In the genomic region with DNA sequence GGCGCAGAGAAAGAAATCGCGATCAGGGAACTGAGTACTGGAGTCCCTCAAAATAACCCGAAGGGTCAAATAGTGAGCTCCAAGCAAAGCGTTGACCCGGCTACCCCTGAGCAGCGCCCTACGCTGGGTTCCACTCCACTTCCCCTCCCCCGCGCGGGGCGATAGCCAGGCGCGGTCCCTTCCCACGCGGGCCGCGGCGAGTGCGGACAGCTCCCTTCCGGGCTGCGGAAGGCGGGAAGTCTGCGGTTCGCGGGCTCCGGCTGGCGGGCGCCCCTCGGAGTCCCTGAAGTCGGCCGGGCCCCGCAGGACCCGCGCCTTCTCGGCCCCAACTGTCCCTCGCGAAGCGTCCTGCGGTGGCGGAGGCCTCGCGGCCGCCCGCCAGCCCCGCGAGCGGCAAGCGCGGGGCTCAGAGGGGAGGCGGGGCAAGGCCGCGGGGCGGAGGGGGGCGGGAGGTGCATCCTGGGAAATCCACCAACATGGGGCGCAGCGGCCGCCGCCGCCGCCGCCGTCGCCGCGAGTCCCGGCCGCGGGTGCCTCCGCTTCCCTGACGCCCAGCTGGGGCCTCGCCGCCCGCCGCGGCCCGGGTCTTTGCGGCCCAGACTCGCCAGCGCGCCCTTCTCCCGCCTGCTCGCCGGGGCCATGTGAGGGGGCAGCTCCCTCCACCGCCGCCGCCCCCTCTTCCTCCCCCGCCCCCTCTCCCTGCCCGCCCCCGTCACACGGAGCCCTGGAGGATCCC, we compare ENCODE assay signal across 1 cellular context.
TF ChIP-seq lines count a peak whose summit lies in the region.

A gene (plus strand): TSS at position 457 of the 736 bp plus-strand sequence. CDS start 315 bp downstream, outside the sequence.

TF ChIP-seq in HEK293, 187 proteins besides CTCF, POLR2A, EP300 and RAD21 (continued from another document):
- TF ChIP-seq, protein P1, sequence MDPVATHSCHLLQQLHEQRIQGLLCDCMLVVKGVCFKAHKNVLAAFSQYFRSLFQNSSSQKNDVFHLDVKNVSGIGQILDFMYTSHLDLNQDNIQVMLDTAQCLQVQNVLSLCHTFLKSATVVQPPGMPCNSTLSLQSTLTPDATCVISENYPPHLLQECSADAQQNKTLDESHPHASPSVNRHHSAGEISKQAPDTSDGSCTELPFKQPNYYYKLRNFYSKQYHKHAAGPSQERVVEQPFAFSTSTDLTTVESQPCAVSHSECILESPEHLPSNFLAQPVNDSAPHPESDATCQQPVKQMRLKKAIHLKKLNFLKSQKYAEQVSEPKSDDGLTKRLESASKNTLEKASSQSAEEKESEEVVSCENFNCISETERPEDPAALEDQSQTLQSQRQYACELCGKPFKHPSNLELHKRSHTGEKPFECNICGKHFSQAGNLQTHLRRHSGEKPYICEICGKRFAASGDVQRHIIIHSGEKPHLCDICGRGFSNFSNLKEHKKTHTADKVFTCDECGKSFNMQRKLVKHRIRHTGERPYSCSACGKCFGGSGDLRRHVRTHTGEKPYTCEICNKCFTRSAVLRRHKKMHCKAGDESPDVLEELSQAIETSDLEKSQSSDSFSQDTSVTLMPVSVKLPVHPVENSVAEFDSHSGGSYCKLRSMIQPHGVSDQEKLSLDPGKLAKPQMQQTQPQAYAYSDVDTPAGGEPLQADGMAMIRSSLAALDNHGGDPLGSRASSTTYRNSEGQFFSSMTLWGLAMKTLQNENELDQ (tag by site-specific recombination; IDR thresholded peaks at IDR 0.05; ENCODE audit: low read depth): no peak
- no peak for TF ChIP-seq ZNF521 (tag by site-specific recombination; IDR thresholded peaks at IDR 0.05)
- TF ChIP-seq ZNF174 (tag by site-specific recombination; IDR thresholded peaks at IDR 0.05): no peak
- no peak for TF ChIP-seq TCF7L2 (IDR thresholded peaks at IDR 0.05; ENCODE audit: borderline replicate concordance, low read depth, low read length)
- TF ChIP-seq ZNF777 (tag by site-specific recombination; IDR thresholded peaks at IDR 0.05; ENCODE audit: borderline replicate concordance): no peak
- no peak for TF ChIP-seq ZNF416 (tag by site-specific recombination; IDR thresholded peaks at IDR 0.05)
- TF ChIP-seq, protein P2, sequence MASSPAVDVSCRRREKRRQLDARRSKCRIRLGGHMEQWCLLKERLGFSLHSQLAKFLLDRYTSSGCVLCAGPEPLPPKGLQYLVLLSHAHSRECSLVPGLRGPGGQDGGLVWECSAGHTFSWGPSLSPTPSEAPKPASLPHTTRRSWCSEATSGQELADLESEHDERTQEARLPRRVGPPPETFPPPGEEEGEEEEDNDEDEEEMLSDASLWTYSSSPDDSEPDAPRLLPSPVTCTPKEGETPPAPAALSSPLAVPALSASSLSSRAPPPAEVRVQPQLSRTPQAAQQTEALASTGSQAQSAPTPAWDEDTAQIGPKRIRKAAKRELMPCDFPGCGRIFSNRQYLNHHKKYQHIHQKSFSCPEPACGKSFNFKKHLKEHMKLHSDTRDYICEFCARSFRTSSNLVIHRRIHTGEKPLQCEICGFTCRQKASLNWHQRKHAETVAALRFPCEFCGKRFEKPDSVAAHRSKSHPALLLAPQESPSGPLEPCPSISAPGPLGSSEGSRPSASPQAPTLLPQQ (tag by site-specific recombination; IDR thresholded peaks at IDR 0.05): no peak
- TF ChIP-seq RBAK (tag by site-specific recombination; IDR thresholded peaks at IDR 0.05): no peak
- no peak for TF ChIP-seq ZNF426 (tag by site-specific recombination; IDR thresholded peaks at IDR 0.05)
